Comparison of ENCODE assay signal across 17 cellular contexts in the genomic region with DNA sequence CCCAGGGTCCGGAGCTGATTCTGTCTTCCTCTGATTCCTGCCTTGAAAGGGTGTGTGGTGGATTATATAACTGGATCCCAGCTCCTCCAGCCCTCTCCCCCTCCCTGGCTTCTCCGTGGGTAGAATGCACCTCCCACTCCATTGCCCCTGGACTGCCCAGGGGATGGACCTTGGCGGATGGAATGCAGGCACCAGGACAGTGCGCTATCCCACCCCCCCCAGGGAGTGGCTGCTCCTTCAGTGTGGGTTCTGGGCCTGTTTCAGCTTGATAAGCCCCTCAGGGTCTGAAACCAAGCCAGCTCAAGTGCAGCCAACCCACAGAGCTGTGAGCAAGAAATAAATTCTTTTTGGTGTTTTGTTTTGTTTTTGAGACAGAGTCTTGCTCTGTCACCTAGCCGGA.
A peak's percentile ranks its signal among the peaks of the same experiment; 100 is the strongest.
DNase-seq lines count a peak whose midpoint lies in the region; TF ChIP-seq lines count a peak whose summit lies in the region.
"Had no signal": no experiment of that assay in that cellular context is flagged by ENCODE, and none has a peak within 500 bp of the region (broad histone marks: within the 10 kb centered on the region; RNA-seq: fewer than 3 reads in every experiment).

No MANE protein-coding gene starts in this region.

- H3K27ac Mint-ChIP-seq in CD14-positive monocyte (no peak overlapping the region), MCF 10A (ENCODE audit: low read depth, unreplicated experiment) (no peak overlapping the region)
- H3K27ac Mint-ChIP-seq: CD4-positive, alpha-beta T cell had no signal

- TF ChIP-seq CTCF in CD14-positive monocyte (IDR thresholded peaks at IDR 0.05) (no peak), tibial nerve (IDR thresholded peaks at IDR 0.05) (no peak), MCF 10A (IDR thresholded peaks at IDR 0.05; ENCODE audit: unreplicated experiment) (no peak)

- H3K9me3 Mint-ChIP-seq in CD14-positive monocyte (no peaks in the 10 kb centered on the region), MCF 10A (ENCODE audit: unreplicated experiment) (no peaks in the 10 kb centered on the region)
- H3K9me3 Mint-ChIP-seq: CD4-positive, alpha-beta T cell had no signal

- intact Hi-C loops in CD14-positive monocyte (cut with micrococcal nuclease) (loop anchor here in 1 of 2 donors (10.0 kb wide), 1 partner anchor 1371 kb away; no protein-coding TSS in a partner anchor), MCF 10A (cut with micrococcal nuclease) (no loop called here)

- H3K36me3 ChIP-seq in tibial nerve = no peaks in the 10 kb centered on the region
- H3K36me3 ChIP-seq: BE2C had no signal

- peak overlapping the region; percentile 25 for H3K27ac ChIP-seq in cingulate gyrus (ENCODE audit: low read depth, low read length)
- peak overlapping the region; percentile 80 for H3K27ac ChIP-seq in layer of hippocampus (ENCODE audit: low read depth, low read length)
- peak overlapping the region; percentile 84 for H3K27ac ChIP-seq in substantia nigra (ENCODE audit: low read depth, low read length, poor library complexity, severe bottlenecking)
- H3K27ac ChIP-seq in tibial nerve = no peak overlapping the region
- H3K27ac ChIP-seq: GM23248 had no signal

- H3K4me3 ChIP-seq in tibial nerve = no peak overlapping the region
- H3K4me3 ChIP-seq: GM12878, GM23248, K562 had no signal

- POLR2A ChIA-PET in MCF 10A (lab: Yijun Ruan, JAX) = interaction anchor here (0.6 to 1.0 kb wide), 3 partner anchors 9 to 112 kb away, joined by 3 to 4 read pairs (median 3); no protein-coding TSS in a partner anchor

- BruUV-seq in MCF 10A (replicated peaks; lab: Mats Ljungman, UMichigan) = no TSS peak

- peaks cover 0 to 4% (median 0%) of the 10 kb centered on the region in 4 donors for H3K4me1 ChIP-seq in tibial nerve
- H3K4me1 ChIP-seq: BE2C, Caco-2 had no signal

- H3K4me1 Mint-ChIP-seq in CD14-positive monocyte (no peaks in the 10 kb centered on the region), MCF 10A (ENCODE audit: insufficient read depth, unreplicated experiment) (peaks cover 4% of the 10 kb centered on the region)

- H3K4me3 Mint-ChIP-seq in CD14-positive monocyte (no peak overlapping the region), MCF 10A (ENCODE audit: unreplicated experiment) (no peak overlapping the region)
- H3K4me3 Mint-ChIP-seq: CD4-positive, alpha-beta T cell had no signal

- H3K27me3 ChIP-seq in layer of hippocampus (ENCODE audit: control insufficient read depth, insufficient read depth, low read length) (no peaks in the 10 kb centered on the region), tibial nerve (peaks cover 0 to 15% of the 10 kb centered on the region in 2 donors)

- DNase-seq in RPMI7951 (ENCODE audit: low read depth) (peak; percentile 17), substantia nigra (lab: John Stamatoyannopoulos, UW) (no peak), H4 (ENCODE audit: low spot score) (no peak), CD14-positive monocyte (ENCODE audit: low spot score) (no peak), tibial nerve (ENCODE audit: low spot score in 2 of 2) (no peak), MCF 10A (ENCODE audit: unreplicated experiment) (no peak)
- DNase-seq: ACHN; BE2C; Caco-2; CD4-positive, alpha-beta T cell; GM23248; HCEC 1CT; IMR-90 had no signal

- peaks cover 0 to 7% (median 1%) of the 10 kb centered on the region in 3 donors for H3K27me3 Mint-ChIP-seq in CD14-positive monocyte (ENCODE audit: low read depth in 3 of 3)
- H3K27me3 Mint-ChIP-seq in MCF 10A (ENCODE audit: insufficient read depth, unreplicated experiment) = no peaks in the 10 kb centered on the region

- WGBS in tibial nerve, 2 donors = 72 to 86% methylated on average over 5 of the region's 5 CpGs

- TF ChIP-seq POLR2A in tibial nerve (IDR thresholded peaks at IDR 0.05) = no peak

- no peak for TF ChIP-seq EP300 in tibial nerve (IDR thresholded peaks at IDR 0.05)

- CTCF ChIA-PET in MCF 10A (lab: Yijun Ruan, JAX) = interaction anchor here (0.5 to 1.5 kb wide), 3 partner anchors 10 to 825 kb away, joined by 3 to 6 read pairs (median 3); no protein-coding TSS in a partner anchor

- H3K9me3 ChIP-seq in tibial nerve = no peaks in the 10 kb centered on the region
- H3K9me3 ChIP-seq: BE2C, Caco-2 had no signal

- no peaks in the 10 kb centered on the region for H3K36me3 Mint-ChIP-seq in CD14-positive monocyte
- no peaks in the 10 kb centered on the region for H3K36me3 Mint-ChIP-seq in MCF 10A (ENCODE audit: insufficient read depth, unreplicated experiment)

Comparison
In these comparisons a context has a peak if more than half of its experiments do, and no peak if none do; other contexts are left out.
1. H3K27ac ChIP-seq: peak in cingulate gyrus (single experiment), layer of hippocampus (single experiment) and substantia nigra (single experiment); none in tibial nerve (0 of 4).